12 cellular contexts compared by ENCODE assay signal in the genomic region with DNA sequence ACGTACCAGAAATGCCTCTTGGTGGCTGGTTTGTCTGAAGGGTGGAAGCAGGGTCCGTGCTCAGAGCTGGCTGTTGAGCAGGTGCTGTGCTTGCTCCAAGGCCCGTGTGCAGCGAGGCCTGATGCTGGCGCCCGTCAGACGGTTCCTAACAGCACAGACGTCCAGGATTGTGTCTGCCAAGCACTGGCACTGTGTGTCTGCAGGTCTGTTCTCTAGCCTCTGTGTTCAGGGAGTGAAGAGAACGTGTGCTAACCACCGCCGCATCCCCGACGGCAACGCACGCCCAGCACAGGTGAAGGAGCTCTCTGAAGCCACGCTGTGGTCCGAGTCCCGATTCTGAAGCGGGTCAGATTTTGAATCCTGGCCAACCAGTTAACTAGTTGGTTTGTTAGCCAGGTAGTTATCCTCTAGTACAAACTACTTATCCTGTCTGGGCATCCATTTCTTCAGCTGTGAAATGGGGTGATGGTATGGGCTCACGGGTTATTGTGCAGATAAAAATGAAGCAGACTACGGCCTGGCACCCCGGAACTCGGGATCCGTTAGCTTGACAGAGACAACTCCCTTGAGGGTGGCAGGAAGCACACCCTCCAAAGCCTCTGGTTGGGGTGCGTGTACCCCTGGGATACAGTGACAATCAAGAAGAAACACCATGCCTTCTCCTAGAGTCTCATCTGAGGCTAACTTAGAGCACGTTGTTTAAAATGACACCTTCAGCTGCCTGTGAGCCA. TPM values are rescaled to one million over a fixed set of nuclear protein-coding genes. Genes with fewer than 3 reads are reported as not detected.
A peak's percentile ranks its signal among the peaks of the same experiment; 100 is the strongest.
DNase-seq lines count a peak whose midpoint lies in the region; ATAC-seq, FAIRE-seq and TF ChIP-seq lines count a peak whose summit lies in the region.
"Had no signal": no experiment of that assay in that cellular context is flagged by ENCODE, and none has a peak within 500 bp of the region (broad histone marks: within the 10 kb centered on the region; RNA-seq: fewer than 3 reads in every experiment).

No MANE protein-coding gene starts in this region.

- H2AFZ ChIP-seq in astrocyte (ENCODE audit: low read depth, low read length) = peak overlapping the region; percentile 20

- no peak overlapping the region for H3K9ac ChIP-seq in astrocyte (ENCODE audit: low read length)
- H3K9ac ChIP-seq: KMS-11 had no signal

- H3K27ac Mint-ChIP-seq in astrocyte (ENCODE audit: unreplicated experiment) = peak overlapping the region; percentile 90
- H3K27ac Mint-ChIP-seq: memory B cell had no signal

- no peaks in the 10 kb centered on the region for H3K79me2 ChIP-seq in astrocyte (ENCODE audit: insufficient read depth, low read length)

- ATAC-seq in heart left ventricle (peak in 2 of 4 donors; percentile 9 to 11), left ventricle myocardium superior (no peak), right lobe of liver (no peak), GM21737 (IDR thresholded peaks at IDR 0.05; ENCODE audit: unreplicated experiment) (no peak)

- peak overlapping the region; percentile 65 for H3K4me2 ChIP-seq in astrocyte (ENCODE audit: low read length)
- H3K4me2 ChIP-seq: KMS-11 had no signal

- peaks cover 11% of the 10 kb centered on the region for H3K4me1 Mint-ChIP-seq in astrocyte (ENCODE audit: low read depth, unreplicated experiment)

- H3K36me3 ChIP-seq in heart left ventricle (peaks cover 8 to 39% (median 38%) of the 10 kb centered on the region in 9 donors), astrocyte (ENCODE audit: insufficient read depth, low read length) (peaks cover 25% of the 10 kb centered on the region), right lobe of liver (peaks cover 0 to 34% (median 10%) of the 10 kb centered on the region in 4 donors)

- H4K20me1 ChIP-seq in astrocyte (ENCODE audit: insufficient read depth, low read length) = peaks cover 27% of the 10 kb centered on the region

- H3K9me3 ChIP-seq in heart left ventricle (no peaks in the 10 kb centered on the region), astrocyte (ENCODE audit: insufficient read depth, low read depth, low read length) (no peaks in the 10 kb centered on the region), right lobe of liver (no peaks in the 10 kb centered on the region)

- no peak for DNase-seq in heart left ventricle
- no peak for DNase-seq in left ventricle myocardium superior
- DNase-seq in astrocyte (ENCODE audit: low read depth) = no peak
- DNase-seq in right lobe of liver = peak in 2 of 3 donors; percentile 10 to 46
- no peak for DNase-seq in RCC 7860 (ENCODE audit: low spot score)
- no peak for DNase-seq in NCI-H774 (lab: John Stamatoyannopoulos, UW)
- no peak for DNase-seq in posterior vena cava (ENCODE audit: low spot score)

- 71 to 75% (median 72%) methylated on average over 26 of the region's 26 CpGs for WGBS in heart left ventricle, 4 donors
- WGBS in right lobe of liver (ENCODE audit: insufficient coverage, low coverage, low lambda C conversion rate, missing lambda C conversion rate) = 64% methylated on average over 14 of the region's 26 CpGs

- H3K4me3 Mint-ChIP-seq in astrocyte (ENCODE audit: unreplicated experiment) = no peak overlapping the region

- H3K4me1 ChIP-seq in heart left ventricle (peaks cover 0 to 13% (median 10%) of the 10 kb centered on the region in 12 donors), astrocyte (ENCODE audit: insufficient read depth, low read length) (peaks cover 10% of the 10 kb centered on the region), right lobe of liver (peaks cover 0 to 11% (median 3%) of the 10 kb centered on the region in 4 donors)

- H3K9me3 Mint-ChIP-seq in astrocyte (ENCODE audit: unreplicated experiment) = no peaks in the 10 kb centered on the region
- H3K9me3 Mint-ChIP-seq: memory B cell had no signal

- no peak for TF ChIP-seq POLR2A in heart left ventricle (IDR thresholded peaks at IDR 0.05)
- TF ChIP-seq POLR2A in right lobe of liver (IDR thresholded peaks at IDR 0.05) = no peak

- H3K36me3 Mint-ChIP-seq in astrocyte (ENCODE audit: low read depth, unreplicated experiment) = no peaks in the 10 kb centered on the region

- no peak for FAIRE-seq in astrocyte (lab: Jason Lieb, UNC)
- FAIRE-seq in RCC 7860 (lab: Jason Lieb, UNC) = no peak

- H3K27me3 Mint-ChIP-seq in astrocyte (ENCODE audit: low read depth, unreplicated experiment) = no peaks in the 10 kb centered on the region

- H3K27ac ChIP-seq in heart left ventricle (peak overlapping the region in 8 of 12 donors; percentile 14 to 56 (median 34)), astrocyte (ENCODE audit: low read depth, low read length) (no peak overlapping the region), right lobe of liver (no peak overlapping the region)
- H3K27ac ChIP-seq: KMS-11 had no signal

- TF ChIP-seq CTCF in heart left ventricle (IDR thresholded peaks at IDR 0.05) (no peak), astrocyte (IDR thresholded peaks at IDR 0.05; ENCODE audit: insufficient read depth, low read depth, low read length) (no peak), right lobe of liver (IDR thresholded peaks at IDR 0.05) (no peak)

- H3K4me3 ChIP-seq in heart left ventricle (peak overlapping the region in 8 of 12 donors; percentile 0 to 43 (median 26)), astrocyte (ENCODE audit: insufficient read depth, low read depth, low read length) (peak overlapping the region; percentile 17), right lobe of liver (no peak overlapping the region)
- H3K4me3 ChIP-seq: GM12878 had no signal

- no peaks in the 10 kb centered on the region for H3K27me3 ChIP-seq in heart left ventricle
- no peaks in the 10 kb centered on the region for H3K27me3 ChIP-seq in astrocyte (ENCODE audit: insufficient read depth, low read length)
- no peaks in the 10 kb centered on the region for H3K27me3 ChIP-seq in right lobe of liver

- intact Hi-C loops in heart left ventricle (cut with DNase I) (loop anchor here (2.0 to 10.0 kb wide), 9 partner anchors 65 to 337 kb away; a partner anchor contains a TSS), left ventricle myocardium superior (cut with micrococcal nuclease) (loop anchor here (5.0 kb wide), 1 partner anchor 102 kb away; no protein-coding TSS in a partner anchor), right lobe of liver (cut with DNase I) (loop anchor here (5.0 to 10.0 kb wide), 2 partner anchors 102 to 105 kb away; no protein-coding TSS in a partner anchor), posterior vena cava (cut with DNase I) (loop anchor here (1.0 to 10.0 kb wide), 3 partner anchors 30 to 102 kb away; no protein-coding TSS in a partner anchor)

RNA-seq across cellular contexts. Expression of a gene that starts 18.6 kb away (rescaled TPM):
- total RNA-seq in heart left ventricle = 1 to 10 TPM; 1.1 to 9.6 (median 2.1) TPM
- 1 to 10 TPM; 1.7 to 9.6 TPM for polyA plus RNA-seq in heart left ventricle
- total RNA-seq in left ventricle myocardium superior = 2.2 TPM
- not detected in 2 replicates for total RNA-seq in astrocyte
- total RNA-seq in right lobe of liver = under 1 TPM in 5 of 6 experiments, not detected in 1; 0.31 to 0.86 (median 0.43) TPM
- 1 to 10 TPM in 1 of 2 donors, under 1 TPM in 1; 1.00 to 2.9 TPM for total RNA-seq in posterior vena cava
- total RNA-seq: GM12878; T-helper 1 cell treated with Interleukin-12 subunit alpha and Interleukin-12 subunit beta and Interleukin-4 antibody, amounts not matched to agents 30 ng/mL and 1 ng/mL, for 36 hours had no signal

RNA-seq across cellular contexts. Expression of a gene that starts 32.6 kb away (rescaled TPM):
- total RNA-seq in heart left ventricle (10 to 100 TPM in 8 of 9 donors, 1 to 10 TPM in 1; 9.1 to 42.5 (median 25.5) TPM), left ventricle myocardium superior (29.8 TPM), astrocyte (not detected in 2 replicates), right lobe of liver (1 to 10 TPM in 1 of 6 experiments, under 1 TPM in 2, not detected in 3; 0.22 to 1.2 (median 0.25) TPM), posterior vena cava (not detected)
- polyA plus RNA-seq in heart left ventricle = 10 to 100 TPM in 1 of 2 donors, 1 to 10 TPM in 1; 4.3 to 41.5 TPM
- total RNA-seq: GM12878; T-helper 1 cell treated with Interleukin-12 subunit alpha and Interleukin-12 subunit beta and Interleukin-4 antibody, amounts not matched to agents 30 ng/mL and 1 ng/mL, for 36 hours had no signal
- polyA plus RNA-seq: GM12878 had no signal

Comparison
In these comparisons a context has a peak if more than half of its experiments do, and no peak if none do; other contexts are left out.
1. DNase-seq: peak in right lobe of liver (2 of 3); none in heart left ventricle (0 of 5), left ventricle myocardium superior (single experiment), astrocyte (single experiment), RCC 7860 (single experiment), NCI-H774 (single experiment) and posterior vena cava (single experiment).
2. H3K27ac ChIP-seq: peak in heart left ventricle (8 of 12); none in astrocyte (single experiment) and right lobe of liver (0 of 3).
3. H3K4me3 ChIP-seq: peak in heart left ventricle (8 of 12) and astrocyte (single experiment); none in right lobe of liver (0 of 3).
4. RNA of a gene that starts 32.6 kb away (total RNA-seq): 29.8 TPM in left ventricle myocardium superior (single experiment) and 9.1 to 42.5 TPM in heart left ventricle; 0.22 to 1.2 TPM in right lobe of liver, not detected in astrocyte and not detected in posterior vena cava; every median in the first group is over 4 times any median in the second.